Comparison of ENCODE assay signal across 8 cellular contexts in genomic region chr4:7068883-7069282, GRCh38. TPM values are rescaled to one million over a fixed set of nuclear protein-coding genes. Genes with fewer than 3 reads are reported as not detected.
DNase-seq lines count a peak whose midpoint lies in the region; ATAC-seq lines count a peak whose summit lies in the region.

No MANE protein-coding gene starts in this region.

- H3K4me1 Mint-ChIP-seq in activated CD4-positive, alpha-beta T cell treated with anti-CD3 and anti-CD28 coated beads, Interleukin-2, amount 10 ng/mL, durations not matched to agents 7 days and 5 days, result peaks cover 47% of the 10 kb centered on the region
- peaks cover 6% of the 10 kb centered on the region for H3K4me1 Mint-ChIP-seq in activated T-helper 17 cell treated with anti-CD3 and anti-CD28 coated beads, Interleukin-2, amount 50 U/mL, for 72 hours

- DNase-seq in activated CD4-positive, alpha-beta T cell treated with anti-CD3 and anti-CD28 coated beads, Interleukin-2, amount 10 ng/mL, durations not matched to agents 7 days and 5 days, result no peak
- DNase-seq in activated CD4-positive, alpha-beta T cell treated with anti-CD3 and anti-CD28 coated beads for 1 hour, result no peak
- DNase-seq in GOT3 (lab: John Stamatoyannopoulos, UW), result no peak
- DNase-seq in HCEC 1CT, result no peak

- peaks cover 14% of the 10 kb centered on the region for H3K36me3 Mint-ChIP-seq in activated CD4-positive, alpha-beta T cell treated with anti-CD3 and anti-CD28 coated beads, Interleukin-2, amount 10 ng/mL, durations not matched to agents 7 days and 5 days (ENCODE audit: low read depth)
- peaks cover 42% of the 10 kb centered on the region for H3K36me3 Mint-ChIP-seq in activated T-helper 17 cell treated with anti-CD3 and anti-CD28 coated beads, Interleukin-2, amount 50 U/mL, for 72 hours (ENCODE audit: low read depth)

- H3K9ac ChIP-seq in iPS-20b (ENCODE audit: low read depth, low read length), result peak overlapping the region; percentile 65; the same call in 1 of the 2 replicates
- H3K9ac ChIP-seq in stomach smooth muscle (ENCODE audit: low read length in 2 of 2), result peak overlapping the region; percentile 80

- peak overlapping the region; percentile 94 for H3K27ac Mint-ChIP-seq in activated CD4-positive, alpha-beta T cell treated with anti-CD3 and anti-CD28 coated beads, Interleukin-2, amount 10 ng/mL, durations not matched to agents 7 days and 5 days
- H3K27ac Mint-ChIP-seq in activated T-helper 17 cell treated with anti-CD3 and anti-CD28 coated beads, Interleukin-2, amount 50 U/mL, for 72 hours, result peak overlapping the region; percentile 94

- H3K36me3 ChIP-seq in iPS-20b (ENCODE audit: insufficient read depth, low read depth, low read length) (peaks cover 18% of the 10 kb centered on the region), stomach smooth muscle (ENCODE audit: control insufficient read depth in 2 of 2, insufficient read depth in 2 of 2, low read length in 2 of 2) (peaks cover 3% of the 10 kb centered on the region in 2 donors)

- H3K27ac ChIP-seq in iPS-20b (ENCODE audit: low read length), result no peak overlapping the region
- H3K27ac ChIP-seq in stomach smooth muscle (ENCODE audit: low read length), result peak overlapping the region; percentile 87

- H3K4me3 ChIP-seq in iPS-20b (ENCODE audit: low read length), result peak overlapping the region; percentile 77
- H3K4me3 ChIP-seq in stomach smooth muscle (ENCODE audit: low read length in 2 of 2), result peak overlapping the region; percentile 76 to 93

- peaks cover 11% of the 10 kb centered on the region for H3K27me3 Mint-ChIP-seq in activated CD4-positive, alpha-beta T cell treated with anti-CD3 and anti-CD28 coated beads, Interleukin-2, amount 10 ng/mL, durations not matched to agents 7 days and 5 days
- H3K27me3 Mint-ChIP-seq in activated T-helper 17 cell treated with anti-CD3 and anti-CD28 coated beads, Interleukin-2, amount 50 U/mL, for 72 hours, result no peaks in the 10 kb centered on the region

- no peak for ATAC-seq in activated T-helper 17 cell treated with anti-CD3 and anti-CD28 coated beads, Interleukin-2, amount 50 U/mL, for 72 hours (replicated peaks)
- no peak for ATAC-seq in HG02870 (IDR thresholded peaks at IDR 0.05; ENCODE audit: unreplicated experiment)

- POLR2A ChIA-PET in activated CD4-positive, alpha-beta T cell treated with anti-CD3 and anti-CD28 coated beads, Interleukin-2, amount 10 ng/mL, durations not matched to agents 7 days and 5 days (lab: Charles Lee), result interaction anchor here (0.6 kb wide), 1 partner anchor 169 kb away, joined by 5 read pairs; no protein-coding TSS in a partner anchor

- CTCF ChIA-PET in activated CD4-positive, alpha-beta T cell treated with anti-CD3 and anti-CD28 coated beads, Interleukin-2, amount 10 ng/mL, durations not matched to agents 7 days and 5 days (lab: Charles Lee), result interaction anchor here (0.9 to 13.8 kb wide), 9 partner anchors 10 to 349 kb away, joined by 3 to 128 read pairs (median 5); partner anchors contain the start of gene TADA2B

- H3K9me3 ChIP-seq in iPS-20b (ENCODE audit: insufficient read depth, low read depth, low read length) (no peaks in the 10 kb centered on the region), stomach smooth muscle (ENCODE audit: control insufficient read depth in 2 of 2, low read length in 2 of 2) (no peaks in the 10 kb centered on the region)

- H3K27me3 ChIP-seq in iPS-20b (ENCODE audit: insufficient read depth, low read length), result peaks cover 38% of the 10 kb centered on the region
- no peaks in the 10 kb centered on the region for H3K27me3 ChIP-seq in stomach smooth muscle (ENCODE audit: control insufficient read depth in 1 of 2, insufficient read depth in 2 of 2, low read length in 2 of 2)

- H3K4me1 ChIP-seq in iPS-20b (ENCODE audit: insufficient read depth, low read length) (peaks cover 4% of the 10 kb centered on the region; the same call in 1 of the 2 replicates), stomach smooth muscle (ENCODE audit: control insufficient read depth, insufficient read depth, low read length) (peaks cover 28% of the 10 kb centered on the region)

- no peaks in the 10 kb centered on the region for H3K9me3 Mint-ChIP-seq in activated CD4-positive, alpha-beta T cell treated with anti-CD3 and anti-CD28 coated beads, Interleukin-2, amount 10 ng/mL, durations not matched to agents 7 days and 5 days
- no peaks in the 10 kb centered on the region for H3K9me3 Mint-ChIP-seq in activated T-helper 17 cell treated with anti-CD3 and anti-CD28 coated beads, Interleukin-2, amount 50 U/mL, for 72 hours

- peak overlapping the region; percentile 92 for H3K4me3 Mint-ChIP-seq in activated CD4-positive, alpha-beta T cell treated with anti-CD3 and anti-CD28 coated beads, Interleukin-2, amount 10 ng/mL, durations not matched to agents 7 days and 5 days
- peak overlapping the region; percentile 97 for H3K4me3 Mint-ChIP-seq in activated T-helper 17 cell treated with anti-CD3 and anti-CD28 coated beads, Interleukin-2, amount 50 U/mL, for 72 hours

RNA-seq across cellular contexts. Expression of gene GRPEL1, which starts 1.0 kb away (rescaled TPM):
- 10 to 100 TPM; 34.8 to 35.4 TPM for total RNA-seq in activated CD4-positive, alpha-beta T cell treated with anti-CD3 and anti-CD28 coated beads, Interleukin-2, amount 10 ng/mL, durations not matched to agents 7 days and 5 days
- total RNA-seq in activated T-helper 17 cell treated with anti-CD3 and anti-CD28 coated beads, Interleukin-2, amount 50 U/mL, for 72 hours, result 10 to 100 TPM; 56.3 to 92.5 TPM

RNA-seq across cellular contexts. Expression of gene TADA2B, which starts 25.7 kb away (rescaled TPM):
- 10 to 100 TPM; 25.5 to 26.1 TPM for total RNA-seq in activated CD4-positive, alpha-beta T cell treated with anti-CD3 and anti-CD28 coated beads, Interleukin-2, amount 10 ng/mL, durations not matched to agents 7 days and 5 days
- 10 to 100 TPM in 1 of 2 donors, 1 to 10 TPM in 1; 8.5 to 13.0 TPM for total RNA-seq in activated T-helper 17 cell treated with anti-CD3 and anti-CD28 coated beads, Interleukin-2, amount 50 U/mL, for 72 hours
